ENCODE assay signal across 8 cellular contexts in genomic region chr2:31138037-31138962, GRCh38. TPM values are rescaled to one million over a fixed set of nuclear protein-coding genes. Genes with fewer than 3 reads are reported as not detected.
DNase-seq lines count a peak whose midpoint lies in the region; ATAC-seq, FAIRE-seq and TF ChIP-seq lines count a peak whose summit lies in the region.

GALNT14 (minus strand) TSS chr2:31138440; CDS start chr2:31138086, 354 bp downstream.

- peak within 1 kb of the TSS; percentile 69 for H3K4me3 ChIP-seq in ACC112 (ENCODE audit: low read depth, low read length)
- H3K4me3 ChIP-seq in esophagus (ENCODE audit: low read depth in 1 of 2, low read length in 2 of 2): peak within 1 kb of the TSS; percentile 65 to 71

- intact Hi-C loops in activated CD4-positive, alpha-beta memory T cell treated with anti-CD3 and anti-CD28 coated beads for 36 hours (cut with micrococcal nuclease): loop anchor here (1.0 kb wide), 1 partner anchor 195 kb away; no protein-coding TSS in a partner anchor

- FAIRE-seq in GM12891 (lab: Jason Lieb, UNC): no peak

- no peak within 1 kb of the TSS for H3K27ac Mint-ChIP-seq in activated CD4-positive, alpha-beta memory T cell treated with anti-CD3 and anti-CD28 coated beads for 36 hours
- peak within 1 kb of the TSS; percentile 53 for H3K27ac Mint-ChIP-seq in stimulated activated memory B cell treated with anti-CD40 and anti-IgM and Interleukin-4, amounts not matched to agents 10 μg/mL and 1 μg/mL and 100 μg/mL, for 72 hours

- no peaks in the 10 kb centered on the region for H3K36me3 Mint-ChIP-seq in activated CD4-positive, alpha-beta memory T cell treated with anti-CD3 and anti-CD28 coated beads for 36 hours
- no peaks in the 10 kb centered on the region for H3K36me3 Mint-ChIP-seq in stimulated activated memory B cell treated with anti-CD40 and anti-IgM and Interleukin-4, amounts not matched to agents 10 μg/mL and 1 μg/mL and 100 μg/mL, for 72 hours

- no peaks in the 10 kb centered on the region for H3K79me2 ChIP-seq in ACC112 (ENCODE audit: control insufficient read depth, insufficient read depth, low read length, unreplicated experiment)

- peaks cover 39% of the 10 kb centered on the region for H3K27me3 Mint-ChIP-seq in activated CD4-positive, alpha-beta memory T cell treated with anti-CD3 and anti-CD28 coated beads for 36 hours
- peaks cover 9% of the 10 kb centered on the region for H3K27me3 Mint-ChIP-seq in stimulated activated memory B cell treated with anti-CD40 and anti-IgM and Interleukin-4, amounts not matched to agents 10 μg/mL and 1 μg/mL and 100 μg/mL, for 72 hours

- H3K4me3 Mint-ChIP-seq in activated CD4-positive, alpha-beta memory T cell treated with anti-CD3 and anti-CD28 coated beads for 36 hours: peak within 1 kb of the TSS; percentile 48
- peak within 1 kb of the TSS; percentile 85 for H3K4me3 Mint-ChIP-seq in stimulated activated memory B cell treated with anti-CD40 and anti-IgM and Interleukin-4, amounts not matched to agents 10 μg/mL and 1 μg/mL and 100 μg/mL, for 72 hours

- POLR2A ChIA-PET in activated CD4-positive, alpha-beta memory T cell treated with anti-CD3 and anti-CD28 coated beads for 36 hours (lab: Charles Lee): no interaction called here

- peaks cover 6% of the 10 kb centered on the region for H3K4me1 Mint-ChIP-seq in activated CD4-positive, alpha-beta memory T cell treated with anti-CD3 and anti-CD28 coated beads for 36 hours (ENCODE audit: low read depth)
- peaks cover 11% of the 10 kb centered on the region for H3K4me1 Mint-ChIP-seq in stimulated activated memory B cell treated with anti-CD40 and anti-IgM and Interleukin-4, amounts not matched to agents 10 μg/mL and 1 μg/mL and 100 μg/mL, for 72 hours

- H3K27ac ChIP-seq in ACC112 (ENCODE audit: low read depth, low read length) (no peak within 1 kb of the TSS), esophagus (ENCODE audit: low read depth in 2 of 2, low read length in 1 of 2) (peak within 1 kb of the TSS in 1 of 2 donors; percentile 21)

- H3K36me3 ChIP-seq in ACC112 (ENCODE audit: insufficient read depth, low read length): no peaks in the 10 kb centered on the region
- no peaks in the 10 kb centered on the region for H3K36me3 ChIP-seq in esophagus (ENCODE audit: control insufficient read depth in 2 of 2, insufficient read depth in 2 of 2, low read length in 1 of 2)

- TF ChIP-seq CTCF in LNCAP (IDR thresholded peaks at IDR 0.05): peak; percentile 40; the same call in 1 of the 2 replicates

- no peaks in the 10 kb centered on the region for H3K9me3 Mint-ChIP-seq in activated CD4-positive, alpha-beta memory T cell treated with anti-CD3 and anti-CD28 coated beads for 36 hours
- H3K9me3 Mint-ChIP-seq in stimulated activated memory B cell treated with anti-CD40 and anti-IgM and Interleukin-4, amounts not matched to agents 10 μg/mL and 1 μg/mL and 100 μg/mL, for 72 hours: no peaks in the 10 kb centered on the region

- peaks cover 88% of the 10 kb centered on the region for H3K27me3 ChIP-seq in ACC112 (ENCODE audit: insufficient read depth, low read length)
- H3K27me3 ChIP-seq in esophagus (ENCODE audit: control insufficient read depth in 1 of 2, insufficient read depth in 2 of 2, low read length in 2 of 2): no peaks in the 10 kb centered on the region

- CTCF ChIA-PET in activated CD4-positive, alpha-beta memory T cell treated with anti-CD3 and anti-CD28 coated beads for 36 hours (lab: Charles Lee): interaction anchor here (0.6 to 2.8 kb wide), 11 partner anchors 9 to 426 kb away, joined by 3 to 13 read pairs (median 3); no protein-coding TSS in a partner anchor

- no peaks in the 10 kb centered on the region for H3K4me1 ChIP-seq in ACC112 (ENCODE audit: control insufficient read depth, insufficient read depth, low read length, unreplicated experiment)
- H3K4me1 ChIP-seq in esophagus (ENCODE audit: control insufficient read depth in 2 of 2, insufficient read depth in 2 of 2, low read length in 1 of 2): peaks cover 0 to 2% of the 10 kb centered on the region in 2 donors

- no peak for TF ChIP-seq POLR2A in GM12891 (IDR thresholded peaks at IDR 0.05; ENCODE audit: low read depth, low read length)

- WGBS in esophagus, 2 donors: 1 to 3% methylated on average over 79 to 95 of the region's 95 CpGs

- H3K9me3 ChIP-seq in esophagus (ENCODE audit: control insufficient read depth in 2 of 2, insufficient read depth in 1 of 2, low read depth in 1 of 2, low read length in 1 of 2): no peaks in the 10 kb centered on the region

- DNase-seq in GM12891 (ENCODE audit: insufficient read length, low spot score) (peak; percentile 46), midbrain (lab: John Stamatoyannopoulos, UW) (peak; percentile 71)
- DNase-seq in activated CD4-positive, alpha-beta memory T cell treated with anti-CD3 and anti-CD28 coated beads for 36 hours: peak; percentile 63

- H2AFZ ChIP-seq in ACC112 (ENCODE audit: low read length, unreplicated experiment): peak within 1 kb of the TSS; percentile 55

- peak; percentile 83 for ATAC-seq in stimulated activated memory B cell treated with anti-CD40 and anti-IgM and Interleukin-4, amounts not matched to agents 10 μg/mL and 1 μg/mL and 100 μg/mL, for 72 hours
- no peak for ATAC-seq in GM21381 (IDR thresholded peaks at IDR 0.05; ENCODE audit: unreplicated experiment)

TF ChIP-seq in GM12891, 5 proteins besides CTCF, POLR2A, EP300 and RAD21:
- TF ChIP-seq POU2F2 (IDR thresholded peaks at IDR 0.05; ENCODE audit: low read depth, low read length) (no peak), PAX5 (IDR thresholded peaks at IDR 0.05; ENCODE audit: insufficient read depth, low read length, severe bottlenecking) (no peak), TAF1 (IDR thresholded peaks at IDR 0.05; ENCODE audit: low read depth, low read length) (no peak), POLR2AphosphoS5 (IDR thresholded peaks at IDR 0.05; ENCODE audit: low read depth, low read length) (no peak), SPI1 (IDR thresholded peaks at IDR 0.05; ENCODE audit: low read depth, low read length) (no peak)

RNA-seq across cellular contexts. Expression of gene GALNT14, which starts in this region (rescaled TPM):
- not detected for polyA plus RNA-seq in GM12891 (2012; ENCODE audit: low read depth, missing spikeins)
- under 1 TPM; 0.43 to 0.44 TPM for total RNA-seq in activated CD4-positive, alpha-beta memory T cell treated with anti-CD3 and anti-CD28 coated beads for 36 hours
- polyA plus RNA-seq in esophagus: 10 to 100 TPM; 17.2 to 23.5 TPM

Comparison
In these comparisons a context has a peak if more than half of its experiments do, and no peak if none do; other contexts are left out.
1. Peak in DNase-seq in activated CD4-positive, alpha-beta memory T cell treated with anti-CD3 and anti-CD28 coated beads for 36 hours; RNA of the gene not detected or under 1 TPM.